Comparison of ENCODE assay signal across 1 cellular context in the genomic region with DNA sequence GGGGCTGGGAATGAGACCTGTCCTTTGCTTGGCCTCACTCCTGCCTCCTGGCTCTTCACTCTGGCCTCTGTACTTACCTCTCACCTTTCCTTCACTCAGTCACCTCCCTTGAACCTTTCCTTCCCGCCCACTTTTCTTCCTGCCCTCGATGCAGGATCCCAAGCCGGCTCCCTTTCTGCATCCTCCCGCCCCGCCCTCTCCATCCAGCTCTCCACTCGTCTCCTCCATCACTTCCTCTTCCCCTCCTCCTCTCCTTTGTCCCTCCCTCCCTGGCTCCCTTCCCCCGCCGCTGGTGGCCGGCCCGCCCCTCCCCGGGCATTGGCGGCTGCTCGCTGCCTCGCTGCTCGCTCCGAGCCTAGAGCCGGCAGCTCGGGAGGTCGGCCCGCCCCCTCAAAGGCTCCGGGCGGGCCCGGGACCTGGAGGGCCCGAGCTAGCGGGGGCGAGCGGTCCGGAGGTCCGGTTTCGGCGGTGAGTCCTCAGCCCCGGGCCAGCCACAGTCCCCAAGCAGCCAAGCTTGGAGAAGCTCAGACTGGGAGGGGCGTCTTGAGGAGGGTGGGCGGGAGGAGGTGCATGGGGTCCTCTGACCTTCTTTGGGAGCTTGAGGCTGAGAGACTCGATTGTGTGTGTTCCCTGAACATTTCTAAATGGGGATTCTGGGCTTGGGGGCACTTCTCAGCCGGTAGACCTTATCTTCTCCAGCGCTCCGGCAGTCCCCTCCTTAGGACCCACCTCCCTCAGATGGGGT.
TF ChIP-seq lines count a peak whose summit lies in the region.

No MANE protein-coding gene starts in this region.

TF ChIP-seq in HepG2, 621 proteins besides CTCF, POLR2A, EP300 and RAD21 (continued from another document and continues in another):
- TF ChIP-seq YY1 (IDR thresholded peaks at IDR 0.05; ENCODE audit: insufficient read depth, insufficient replicate concordance, low read depth, low read length) (peak; percentile 54), ZNF780A (CRISPR knock-in tag; IDR thresholded peaks at IDR 0.05) (no peak), ADNP (CRISPR knock-in tag; IDR thresholded peaks at IDR 0.05) (no peak), PHF8 (CRISPR knock-in tag; IDR thresholded peaks at IDR 0.05) (peak; percentile 37), TCF12 (IDR thresholded peaks at IDR 0.05) (no peak), TCF12 (CRISPR knock-in tag; IDR thresholded peaks at IDR 0.05) (0 out of 2 replicates have a peak, but pooled peaks have one; percentile 20), KDM2A (CRISPR knock-in tag; IDR thresholded peaks at IDR 0.05; ENCODE audit: borderline replicate concordance, low read depth) (0 out of 2 replicates have a peak, but pooled peaks have one; percentile 28), ZNF329 (CRISPR knock-in tag; IDR thresholded peaks at IDR 0.05; ENCODE audit: low read depth) (no peak), CCAR2 (optimal IDR thresholded peaks at IDR 0.05; ENCODE audit: low read depth, low read length) (no peak), ZNF451 (CRISPR knock-in tag; IDR thresholded peaks at IDR 0.05) (no peak), NCOA5 (CRISPR knock-in tag; IDR thresholded peaks at IDR 0.05) (no peak), ZBTB7B (CRISPR knock-in tag; IDR thresholded peaks at IDR 0.05) (0 out of 2 replicates have a peak, but pooled peaks have one; percentile 4), ZNF33A (CRISPR knock-in tag; IDR thresholded peaks at IDR 0.05; ENCODE audit: borderline replicate concordance) (no peak), ZNF746 (CRISPR knock-in tag; IDR thresholded peaks at IDR 0.05) (peak; percentile 80; the same call in 1 of the 2 replicates), SOX6 (IDR thresholded peaks at IDR 0.05) (no peak), SOX6 (CRISPR knock-in tag; IDR thresholded peaks at IDR 0.05) (peak; percentile 10; the same call in 1 of the 2 replicates), ZSCAN22 (CRISPR knock-in tag; IDR thresholded peaks at IDR 0.05) (0 out of 2 replicates have a peak, but pooled peaks have one; percentile 2), ZNF546 (CRISPR knock-in tag; conservative IDR thresholded peaks at IDR 0.05) (peak; percentile 14; the same call in 1 of the 2 replicates), TAF1 (CRISPR knock-in tag; IDR thresholded peaks at IDR 0.05) (peak; percentile 14; the same call in 1 of the 2 replicates), NR2F1 (CRISPR knock-in tag; IDR thresholded peaks at IDR 0.05) (0 out of 4 replicates have a peak, but pooled peaks of 1 of the 2 experiments have one; percentile 7), ZNF577 (CRISPR knock-in tag; IDR thresholded peaks at IDR 0.05; ENCODE audit: borderline replicate concordance, low read depth) (no peak), ATF7 (IDR thresholded peaks at IDR 0.05) (no peak), ATF7 (CRISPR knock-in tag; IDR thresholded peaks at IDR 0.05) (no peak), ZNF326 (CRISPR knock-in tag; IDR thresholded peaks at IDR 0.05; ENCODE audit: borderline replicate concordance) (no peak), ZNF564 (CRISPR knock-in tag; IDR thresholded peaks at IDR 0.05) (no peak), ZC3H4 (CRISPR knock-in tag; IDR thresholded peaks at IDR 0.05; ENCODE audit: borderline replicate concordance) (no peak), ZNF607 (CRISPR knock-in tag; IDR thresholded peaks at IDR 0.05; ENCODE audit: borderline replicate concordance) (no peak), ZFP90 (CRISPR knock-in tag; IDR thresholded peaks at IDR 0.05; ENCODE audit: borderline replicate concordance) (peak; percentile 48; the same call in 1 of the 2 replicates)
- TF ChIP-seq, protein P1, sequence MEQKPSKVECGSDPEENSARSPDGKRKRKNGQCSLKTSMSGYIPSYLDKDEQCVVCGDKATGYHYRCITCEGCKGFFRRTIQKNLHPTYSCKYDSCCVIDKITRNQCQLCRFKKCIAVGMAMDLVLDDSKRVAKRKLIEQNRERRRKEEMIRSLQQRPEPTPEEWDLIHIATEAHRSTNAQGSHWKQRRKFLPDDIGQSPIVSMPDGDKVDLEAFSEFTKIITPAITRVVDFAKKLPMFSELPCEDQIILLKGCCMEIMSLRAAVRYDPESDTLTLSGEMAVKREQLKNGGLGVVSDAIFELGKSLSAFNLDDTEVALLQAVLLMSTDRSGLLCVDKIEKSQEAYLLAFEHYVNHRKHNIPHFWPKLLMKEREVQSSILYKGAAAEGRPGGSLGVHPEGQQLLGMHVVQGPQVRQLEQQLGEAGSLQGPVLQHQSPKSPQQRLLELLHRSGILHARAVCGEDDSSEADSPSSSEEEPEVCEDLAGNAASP (CRISPR knock-in tag; IDR thresholded peaks at IDR 0.05; ENCODE audit: borderline replicate concordance), result 0 out of 2 replicates have a peak, but pooled peaks have one; percentile 7
- TF ChIP-seq, protein P2, sequence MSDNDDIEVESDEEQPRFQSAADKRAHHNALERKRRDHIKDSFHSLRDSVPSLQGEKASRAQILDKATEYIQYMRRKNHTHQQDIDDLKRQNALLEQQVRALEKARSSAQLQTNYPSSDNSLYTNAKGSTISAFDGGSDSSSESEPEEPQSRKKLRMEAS (IDR thresholded peaks at IDR 0.05), result peak; percentile 42
- TF ChIP-seq, protein P3, sequence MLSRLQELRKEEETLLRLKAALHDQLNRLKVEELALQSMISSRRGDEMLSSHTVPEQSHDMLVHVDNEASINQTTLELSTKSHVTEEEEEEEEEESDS (CRISPR knock-in tag; IDR thresholded peaks at IDR 0.05; ENCODE audit: borderline replicate concordance), result no peak
- TF ChIP-seq, protein P4, sequence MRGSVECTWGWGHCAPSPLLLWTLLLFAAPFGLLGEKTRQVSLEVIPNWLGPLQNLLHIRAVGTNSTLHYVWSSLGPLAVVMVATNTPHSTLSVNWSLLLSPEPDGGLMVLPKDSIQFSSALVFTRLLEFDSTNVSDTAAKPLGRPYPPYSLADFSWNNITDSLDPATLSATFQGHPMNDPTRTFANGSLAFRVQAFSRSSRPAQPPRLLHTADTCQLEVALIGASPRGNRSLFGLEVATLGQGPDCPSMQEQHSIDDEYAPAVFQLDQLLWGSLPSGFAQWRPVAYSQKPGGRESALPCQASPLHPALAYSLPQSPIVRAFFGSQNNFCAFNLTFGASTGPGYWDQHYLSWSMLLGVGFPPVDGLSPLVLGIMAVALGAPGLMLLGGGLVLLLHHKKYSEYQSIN (CRISPR knock-in tag; IDR thresholded peaks at IDR 0.05; ENCODE audit: borderline replicate concordance), result no peak
- TF ChIP-seq, protein P5, sequence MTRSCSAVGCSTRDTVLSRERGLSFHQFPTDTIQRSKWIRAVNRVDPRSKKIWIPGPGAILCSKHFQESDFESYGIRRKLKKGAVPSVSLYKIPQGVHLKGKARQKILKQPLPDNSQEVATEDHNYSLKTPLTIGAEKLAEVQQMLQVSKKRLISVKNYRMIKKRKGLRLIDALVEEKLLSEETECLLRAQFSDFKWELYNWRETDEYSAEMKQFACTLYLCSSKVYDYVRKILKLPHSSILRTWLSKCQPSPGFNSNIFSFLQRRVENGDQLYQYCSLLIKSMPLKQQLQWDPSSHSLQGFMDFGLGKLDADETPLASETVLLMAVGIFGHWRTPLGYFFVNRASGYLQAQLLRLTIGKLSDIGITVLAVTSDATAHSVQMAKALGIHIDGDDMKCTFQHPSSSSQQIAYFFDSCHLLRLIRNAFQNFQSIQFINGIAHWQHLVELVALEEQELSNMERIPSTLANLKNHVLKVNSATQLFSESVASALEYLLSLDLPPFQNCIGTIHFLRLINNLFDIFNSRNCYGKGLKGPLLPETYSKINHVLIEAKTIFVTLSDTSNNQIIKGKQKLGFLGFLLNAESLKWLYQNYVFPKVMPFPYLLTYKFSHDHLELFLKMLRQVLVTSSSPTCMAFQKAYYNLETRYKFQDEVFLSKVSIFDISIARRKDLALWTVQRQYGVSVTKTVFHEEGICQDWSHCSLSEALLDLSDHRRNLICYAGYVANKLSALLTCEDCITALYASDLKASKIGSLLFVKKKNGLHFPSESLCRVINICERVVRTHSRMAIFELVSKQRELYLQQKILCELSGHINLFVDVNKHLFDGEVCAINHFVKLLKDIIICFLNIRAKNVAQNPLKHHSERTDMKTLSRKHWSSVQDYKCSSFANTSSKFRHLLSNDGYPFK (CRISPR knock-in tag; IDR thresholded peaks at IDR 0.05; ENCODE audit: borderline replicate concordance), result no peak
- TF ChIP-seq, protein P6, sequence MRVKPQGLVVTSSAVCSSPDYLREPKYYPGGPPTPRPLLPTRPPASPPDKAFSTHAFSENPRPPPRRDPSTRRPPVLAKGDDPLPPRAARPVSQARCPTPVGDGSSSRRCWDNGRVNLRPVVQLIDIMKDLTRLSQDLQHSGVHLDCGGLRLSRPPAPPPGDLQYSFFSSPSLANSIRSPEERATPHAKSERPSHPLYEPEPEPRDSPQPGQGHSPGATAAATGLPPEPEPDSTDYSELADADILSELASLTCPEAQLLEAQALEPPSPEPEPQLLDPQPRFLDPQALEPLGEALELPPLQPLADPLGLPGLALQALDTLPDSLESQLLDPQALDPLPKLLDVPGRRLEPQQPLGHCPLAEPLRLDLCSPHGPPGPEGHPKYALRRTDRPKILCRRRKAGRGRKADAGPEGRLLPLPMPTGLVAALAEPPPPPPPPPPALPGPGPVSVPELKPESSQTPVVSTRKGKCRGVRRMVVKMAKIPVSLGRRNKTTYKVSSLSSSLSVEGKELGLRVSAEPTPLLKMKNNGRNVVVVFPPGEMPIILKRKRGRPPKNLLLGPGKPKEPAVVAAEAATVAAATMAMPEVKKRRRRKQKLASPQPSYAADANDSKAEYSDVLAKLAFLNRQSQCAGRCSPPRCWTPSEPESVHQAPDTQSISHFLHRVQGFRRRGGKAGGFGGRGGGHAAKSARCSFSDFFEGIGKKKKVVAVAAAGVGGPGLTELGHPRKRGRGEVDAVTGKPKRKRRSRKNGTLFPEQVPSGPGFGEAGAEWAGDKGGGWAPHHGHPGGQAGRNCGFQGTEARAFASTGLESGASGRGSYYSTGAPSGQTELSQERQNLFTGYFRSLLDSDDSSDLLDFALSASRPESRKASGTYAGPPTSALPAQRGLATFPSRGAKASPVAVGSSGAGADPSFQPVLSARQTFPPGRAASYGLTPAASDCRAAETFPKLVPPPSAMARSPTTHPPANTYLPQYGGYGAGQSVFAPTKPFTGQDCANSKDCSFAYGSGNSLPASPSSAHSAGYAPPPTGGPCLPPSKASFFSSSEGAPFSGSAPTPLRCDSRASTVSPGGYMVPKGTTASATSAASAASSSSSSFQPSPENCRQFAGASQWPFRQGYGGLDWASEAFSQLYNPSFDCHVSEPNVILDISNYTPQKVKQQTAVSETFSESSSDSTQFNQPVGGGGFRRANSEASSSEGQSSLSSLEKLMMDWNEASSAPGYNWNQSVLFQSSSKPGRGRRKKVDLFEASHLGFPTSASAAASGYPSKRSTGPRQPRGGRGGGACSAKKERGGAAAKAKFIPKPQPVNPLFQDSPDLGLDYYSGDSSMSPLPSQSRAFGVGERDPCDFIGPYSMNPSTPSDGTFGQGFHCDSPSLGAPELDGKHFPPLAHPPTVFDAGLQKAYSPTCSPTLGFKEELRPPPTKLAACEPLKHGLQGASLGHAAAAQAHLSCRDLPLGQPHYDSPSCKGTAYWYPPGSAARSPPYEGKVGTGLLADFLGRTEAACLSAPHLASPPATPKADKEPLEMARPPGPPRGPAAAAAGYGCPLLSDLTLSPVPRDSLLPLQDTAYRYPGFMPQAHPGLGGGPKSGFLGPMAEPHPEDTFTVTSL (CRISPR knock-in tag; IDR thresholded peaks at IDR 0.05; ENCODE audit: borderline replicate concordance), result 0 out of 2 replicates have a peak, but pooled peaks have one; percentile 2
- TF ChIP-seq, protein P7, sequence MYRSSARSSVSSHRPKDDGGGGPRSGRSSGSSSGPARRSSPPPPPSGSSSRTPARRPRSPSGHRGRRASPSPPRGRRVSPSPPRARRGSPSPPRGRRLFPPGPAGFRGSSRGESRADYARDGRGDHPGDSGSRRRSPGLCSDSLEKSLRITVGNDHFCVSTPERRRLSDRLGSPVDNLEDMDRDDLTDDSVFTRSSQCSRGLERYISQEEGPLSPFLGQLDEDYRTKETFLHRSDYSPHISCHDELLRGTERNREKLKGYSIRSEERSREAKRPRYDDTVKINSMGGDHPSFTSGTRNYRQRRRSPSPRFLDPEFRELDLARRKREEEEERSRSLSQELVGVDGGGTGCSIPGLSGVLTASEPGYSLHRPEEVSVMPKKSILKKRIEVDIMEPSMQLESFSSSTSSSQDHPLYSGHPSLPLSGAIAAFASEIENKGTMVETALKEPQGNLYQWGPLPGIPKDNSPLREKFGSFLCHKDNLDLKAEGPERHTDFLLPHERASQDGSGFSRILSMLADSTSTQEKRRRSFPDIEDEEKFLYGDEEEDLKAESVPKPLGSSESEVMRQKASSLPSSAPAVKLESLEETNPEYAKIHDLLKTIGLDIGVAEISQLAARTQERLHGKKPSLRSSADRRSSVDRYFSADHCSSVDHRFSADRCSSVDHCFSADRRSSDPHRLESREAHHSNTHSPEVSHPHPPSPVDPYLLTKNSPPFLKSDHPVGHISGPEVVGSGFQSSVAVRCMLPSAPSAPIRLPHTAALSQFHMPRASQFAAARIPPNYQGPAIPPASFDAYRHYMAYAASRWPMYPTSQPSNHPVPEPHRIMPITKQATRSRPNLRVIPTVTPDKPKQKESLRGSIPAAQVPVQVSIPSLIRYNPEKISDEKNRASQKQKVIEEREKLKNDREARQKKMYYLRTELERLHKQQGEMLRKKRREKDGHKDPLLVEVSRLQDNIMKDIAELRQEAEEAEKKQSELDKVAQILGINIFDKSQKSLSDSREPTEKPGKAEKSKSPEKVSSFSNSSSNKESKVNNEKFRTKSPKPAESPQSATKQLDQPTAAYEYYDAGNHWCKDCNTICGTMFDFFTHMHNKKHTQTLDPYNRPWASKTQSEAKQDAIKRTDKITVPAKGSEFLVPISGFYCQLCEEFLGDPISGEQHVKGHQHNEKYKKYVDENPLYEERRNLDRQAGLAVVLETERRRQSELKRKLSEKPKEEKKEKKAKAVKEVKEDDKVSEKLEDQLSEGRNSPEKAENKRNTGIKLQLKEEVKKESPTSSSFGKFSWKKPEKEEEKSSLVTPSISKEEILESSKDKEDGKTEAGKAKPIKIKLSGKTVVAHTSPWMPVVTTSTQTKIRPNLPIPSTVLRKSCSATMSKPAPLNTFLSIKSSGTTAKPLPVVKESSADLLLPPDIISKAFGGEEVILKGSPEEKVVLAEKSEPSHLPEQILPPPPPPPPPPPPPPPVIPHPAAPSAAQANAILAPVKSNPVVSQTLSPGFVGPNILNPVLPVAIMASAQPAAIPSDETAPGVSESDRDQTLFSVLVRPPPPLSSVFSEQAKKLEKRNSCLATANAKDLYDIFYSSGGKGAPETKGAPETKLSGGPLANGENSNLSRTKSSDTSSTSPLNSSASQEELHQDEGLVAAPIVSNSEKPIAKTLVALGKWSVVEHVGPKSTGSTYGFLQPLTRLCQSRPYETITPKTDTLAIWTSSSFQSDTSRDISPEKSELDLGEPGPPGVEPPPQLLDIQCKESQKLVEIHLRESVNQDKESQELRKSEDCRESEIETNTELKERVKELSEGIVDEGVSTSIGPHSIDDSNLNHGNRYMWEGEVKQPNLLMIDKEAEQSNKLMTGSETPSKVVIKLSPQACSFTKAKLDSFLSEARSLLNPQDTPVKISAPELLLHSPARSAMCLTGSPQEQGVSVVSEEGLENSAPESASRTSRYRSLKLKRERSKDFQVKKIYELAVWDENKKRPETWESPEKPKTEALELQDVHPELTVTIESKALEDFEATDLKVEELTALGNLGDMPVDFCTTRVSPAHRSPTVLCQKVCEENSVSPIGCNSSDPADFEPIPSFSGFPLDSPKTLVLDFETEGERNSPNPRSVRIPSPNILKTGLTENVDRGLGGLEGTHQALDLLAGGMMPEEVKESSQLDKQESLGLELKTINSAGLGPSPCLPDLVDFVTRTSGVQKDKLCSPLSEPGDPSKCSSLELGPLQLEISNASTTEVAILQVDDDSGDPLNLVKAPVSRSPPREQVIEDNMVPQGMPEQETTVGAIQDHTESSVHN (CRISPR knock-in tag; IDR thresholded peaks at IDR 0.05), result peak; percentile 24; the same call in 1 of the 2 replicates
